Comparison of ENCODE assay signal across 9 cellular contexts in the genomic region with DNA sequence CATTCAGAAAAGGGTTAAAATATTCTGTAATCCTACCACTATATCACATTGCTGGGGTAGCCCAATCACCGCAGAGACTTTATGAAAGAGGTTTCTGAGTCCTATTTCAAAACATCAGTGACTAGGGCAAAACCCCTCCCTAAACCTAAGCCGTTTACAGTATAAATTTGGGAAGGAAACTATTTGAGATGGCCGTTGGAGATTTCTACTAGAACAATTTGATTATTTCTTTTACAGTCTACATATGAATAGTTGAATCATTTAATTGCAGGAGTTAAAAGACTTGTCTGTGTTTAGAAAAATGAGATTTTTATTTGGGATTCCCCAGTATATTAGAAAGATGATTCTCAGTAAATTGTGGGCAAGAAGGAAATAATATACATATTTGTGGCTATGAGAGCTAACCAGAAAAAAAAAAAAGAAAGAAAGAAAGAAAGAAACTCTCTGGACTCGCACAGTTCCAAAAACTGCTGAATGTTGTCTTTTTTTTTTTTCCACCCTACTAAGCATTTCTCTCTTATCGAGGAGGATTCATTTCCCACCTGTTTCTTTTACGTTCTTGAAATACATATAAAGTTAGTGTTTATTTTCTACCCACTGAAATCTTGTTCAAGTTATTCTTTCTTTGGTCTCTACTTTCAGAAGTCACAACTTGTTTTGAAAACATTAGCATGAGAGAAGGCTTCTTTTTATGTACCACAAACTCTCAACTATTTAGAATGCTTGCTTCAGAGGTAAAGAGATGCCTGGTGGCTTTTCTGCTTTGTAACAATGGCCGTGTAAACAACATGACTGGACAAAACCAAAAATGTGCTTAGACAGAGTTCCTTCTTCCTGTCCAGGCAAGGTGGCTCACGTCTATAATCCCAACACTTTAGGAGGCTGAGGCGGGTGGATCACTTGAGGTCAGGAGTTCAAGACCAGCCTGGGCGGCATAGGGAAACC.
A peak's percentile ranks its signal among the peaks of the same experiment; 100 is the strongest.
DNase-seq lines count a peak whose midpoint lies in the region; ATAC-seq and TF ChIP-seq lines count a peak whose summit lies in the region.
"Had no signal": no experiment of that assay in that cellular context is flagged by ENCODE, and none has a peak within 500 bp of the region (broad histone marks: within the 10 kb centered on the region; RNA-seq: fewer than 3 reads in every experiment).

No MANE protein-coding gene starts in this region.

- H3K27ac ChIP-seq in A673 (ENCODE audit: low read depth, low read length, poor library complexity, severe bottlenecking), result peak overlapping the region; percentile 9
- H3K27ac ChIP-seq in IMR-90 (ENCODE audit: insufficient read depth, low read length), result no peak overlapping the region
- peak overlapping the region; percentile 22 for H3K27ac ChIP-seq in mesenchymal stem cell (ENCODE audit: low read length, poor library complexity, severe bottlenecking)
- H3K27ac ChIP-seq in left ventricle myocardium inferior (replicated peaks), result no peak overlapping the region

- H3K4me2 ChIP-seq in IMR-90 (ENCODE audit: low read depth, low read length) (peak overlapping the region; percentile 78), mesenchymal stem cell (ENCODE audit: low read length, poor library complexity, severe bottlenecking) (no peak overlapping the region)

- H2BK20ac ChIP-seq in IMR-90 (ENCODE audit: low read depth, low read length), result no peak overlapping the region

- no TSS peak for BruUV-seq in A673 (replicated peaks; lab: Mats Ljungman, UMichigan)
- BruUV-seq in IMR-90 (replicated peaks; lab: Mats Ljungman, UMichigan), result no TSS peak

- H2AFZ ChIP-seq in IMR-90 (replicated peaks; ENCODE audit: low read length, poor library complexity) (no peak overlapping the region), mesenchymal stem cell (ENCODE audit: low read depth, low read length) (no peak overlapping the region)

- WGBS in IMR-90 (ENCODE audit: extremely low coverage in 2 of 2, insufficient read length in 1 of 2), 2 experiments, result 71% methylated on average over 1 of the region's 10 CpGs; no CpG with 5 or more reads in 1 of the 2 experiments
- WGBS in mesenchymal stem cell, result 81% methylated on average over 4 of the region's 10 CpGs

- no peak for TF ChIP-seq POLR2A in IMR-90 (IDR thresholded peaks at IDR 0.05; ENCODE audit: low read depth, low read length)

- H4K5ac ChIP-seq in IMR-90 (ENCODE audit: low read depth, low read length), result no peak overlapping the region

- no peaks in the 10 kb centered on the region for H3K9me1 ChIP-seq in IMR-90 (ENCODE audit: insufficient read depth, low read length)

- H2BK5ac ChIP-seq in IMR-90 (ENCODE audit: low read depth, low read length, poor library complexity, severe bottlenecking) (no peak overlapping the region), mesenchymal stem cell (ENCODE audit: low read depth, low read length, poor library complexity, severe bottlenecking) (no peak overlapping the region)

- no peak overlapping the region for H4K8ac ChIP-seq in IMR-90 (ENCODE audit: low read depth in 2 of 2, low read length in 2 of 2)
- H4K8ac ChIP-seq in mesenchymal stem cell (ENCODE audit: low read length), result no peak overlapping the region

- DNase-seq in A673 (ENCODE audit: low spot score) (no peak), IMR-90 (peak; percentile 44), astrocyte of the cerebellum (ENCODE audit: low read depth) (peak; percentile 57), mesenchymal stem cell (peak; percentile 36), HK-2 (ENCODE audit: unreplicated experiment) (no peak), left ventricle myocardium inferior (no peak)
- DNase-seq in stimulated activated CD4-positive, alpha-beta T cell treated with anti-CD3 and anti-CD28 coated beads, Interleukin-4, amount 100 ng/mL, for 4 hours, result no peak
- DNase-seq: NCI-H1694 treated with DMSO at 0.1 percent for 48 hours had no signal

- no peak overlapping the region for H3K4ac ChIP-seq in IMR-90 (ENCODE audit: low read depth, low read length)
- H3K4ac ChIP-seq in mesenchymal stem cell (ENCODE audit: low read depth in 1 of 2, low read length in 2 of 2), result no peak overlapping the region

- H3K79me1 ChIP-seq in IMR-90 (ENCODE audit: low read depth in 1 of 2, low read length in 2 of 2), result no peaks in the 10 kb centered on the region
- H3K79me1 ChIP-seq in mesenchymal stem cell (replicated peaks; ENCODE audit: low read length, poor library complexity, severe bottlenecking), result no peaks in the 10 kb centered on the region

- no peak for TF ChIP-seq RAD21 in IMR-90 (IDR thresholded peaks at IDR 0.05; ENCODE audit: low read length)

- H2AK5ac ChIP-seq in IMR-90 (ENCODE audit: low read depth, low read length) (no peak overlapping the region), mesenchymal stem cell (ENCODE audit: low read length, severe bottlenecking) (no peak overlapping the region)

- H3K27me3 ChIP-seq in A673 (replicated peaks; ENCODE audit: insufficient read depth, low read depth, low read length, poor library complexity), result no peaks in the 10 kb centered on the region
- peaks cover 20% of the 10 kb centered on the region for H3K27me3 ChIP-seq in IMR-90 (ENCODE audit: control insufficient read depth, insufficient read depth, low read length)
- no peaks in the 10 kb centered on the region for H3K27me3 ChIP-seq in mesenchymal stem cell (ENCODE audit: control insufficient read depth in 1 of 2, insufficient read depth in 1 of 2, low read length in 2 of 2)
- H3K27me3 ChIP-seq in left ventricle myocardium inferior (ENCODE audit: low read depth), result no peaks in the 10 kb centered on the region

- in situ Hi-C loops in IMR-90 (cut with MboI; ENCODE audit: low sequenced_read_pairs) (no loop called here), astrocyte of the cerebellum (cut with HindIII; ENCODE audit: low sequenced_read_pairs) (no loop called here)

- H3K9me3 ChIP-seq in A673 (ENCODE audit: low read depth, low read length, poor library complexity, severe bottlenecking) (no peaks in the 10 kb centered on the region), IMR-90 (ENCODE audit: control insufficient read depth, insufficient read depth, low read length) (no peaks in the 10 kb centered on the region), mesenchymal stem cell (ENCODE audit: control insufficient read depth, low read length) (no peaks in the 10 kb centered on the region), left ventricle myocardium inferior (replicated peaks) (no peaks in the 10 kb centered on the region)

- H2BK15ac ChIP-seq in IMR-90 (ENCODE audit: low read depth, low read length) (no peak overlapping the region), mesenchymal stem cell (ENCODE audit: low read depth, poor library complexity, severe bottlenecking) (no peak overlapping the region)

- dilution Hi-C loops in IMR-90 (cut with HindIII; ENCODE audit: low sequenced_read_pairs, unreplicated experiment), result no loop called here

- no peaks in the 10 kb centered on the region for H3K36me3 ChIP-seq in A673 (ENCODE audit: insufficient read depth, low read length, poor library complexity, severe bottlenecking)
- H3K36me3 ChIP-seq in IMR-90 (ENCODE audit: control insufficient read depth, insufficient read depth, low read length), result no peaks in the 10 kb centered on the region
- H3K36me3 ChIP-seq in mesenchymal stem cell (ENCODE audit: control insufficient read depth in 1 of 2, insufficient read depth in 2 of 2, low read depth in 1 of 2, low read length in 2 of 2), result no peaks in the 10 kb centered on the region
- no peaks in the 10 kb centered on the region for H3K36me3 ChIP-seq in left ventricle myocardium inferior

- CTCF ChIA-PET in A673 (lab: Charles Lee) (no interaction called here), IMR-90 (lab: Yijun Ruan, JAX) (no interaction called here)

- H3K14ac ChIP-seq in IMR-90 (replicated peaks; ENCODE audit: low read depth, low read length), result no peak overlapping the region
- no peak overlapping the region for H3K14ac ChIP-seq in mesenchymal stem cell (ENCODE audit: low read length in 2 of 2)

- no peak overlapping the region for H2AK9ac ChIP-seq in IMR-90 (replicated peaks; ENCODE audit: low read depth, low read length, poor library complexity)

- H3K23ac ChIP-seq in IMR-90 (ENCODE audit: low read depth, low read length) (no peak overlapping the region), mesenchymal stem cell (ENCODE audit: low read length in 2 of 2) (no peak overlapping the region)

- TF ChIP-seq CTCF in A673 (conservative IDR thresholded peaks at IDR 0.05; ENCODE audit: low read depth, low read length) (no peak), IMR-90 (conservative IDR thresholded peaks at IDR 0.05; ENCODE audit: low read depth, low read length) (no peak), astrocyte of the cerebellum (IDR thresholded peaks at IDR 0.05; ENCODE audit: low read depth, low read length, missing control alignments) (no peak), left ventricle myocardium inferior (IDR thresholded peaks at IDR 0.05; ENCODE audit: borderline replicate concordance) (no peak)

- H3K4me1 ChIP-seq in A673 (ENCODE audit: insufficient read depth, low read length, poor library complexity, severe bottlenecking) (peaks cover 14% of the 10 kb centered on the region), IMR-90 (ENCODE audit: control insufficient read depth, insufficient read depth, low read length) (peaks cover 5% of the 10 kb centered on the region), mesenchymal stem cell (ENCODE audit: control insufficient read depth, insufficient read depth, low read depth, low read length) (peaks cover 3% of the 10 kb centered on the region), left ventricle myocardium inferior (no peaks in the 10 kb centered on the region)

- no peak overlapping the region for H2BK120ac ChIP-seq in IMR-90 (ENCODE audit: low read depth, low read length)
- H2BK120ac ChIP-seq in mesenchymal stem cell (ENCODE audit: low read depth, low read length), result no peak overlapping the region

- no peak overlapping the region for H4K91ac ChIP-seq in IMR-90 (ENCODE audit: insufficient read depth, low read depth, low read length)
- H4K91ac ChIP-seq in mesenchymal stem cell (ENCODE audit: low read length), result no peak overlapping the region

- H3K4me3 ChIP-seq in A673 (ENCODE audit: low read depth, low read length, poor library complexity, severe bottlenecking) (no peak overlapping the region), IMR-90 (ENCODE audit: insufficient read depth, low read depth, low read length) (no peak overlapping the region), astrocyte of the cerebellum (ENCODE audit: low read depth, low read length) (no peak overlapping the region), mesenchymal stem cell (ENCODE audit: insufficient read depth in 1 of 2, low read depth in 1 of 2, low read length in 2 of 2) (peak overlapping the region in 1 of 2 experiments; percentile 39), left ventricle myocardium inferior (no peak overlapping the region)

- H3K18ac ChIP-seq in IMR-90 (ENCODE audit: low read depth, low read length) (no peak overlapping the region; the same call in 1 of the 2 replicates), mesenchymal stem cell (ENCODE audit: low read depth in 1 of 2, low read length in 2 of 2) (no peak overlapping the region)

- ATAC-seq in IMR-90 (ENCODE audit: low read depth) (peak; percentile 93), HG03354 (IDR thresholded peaks at IDR 0.05; ENCODE audit: poor library complexity, severe bottlenecking, unreplicated experiment) (no peak)

- H3K9ac ChIP-seq in IMR-90 (ENCODE audit: low read depth, low read length), result no peak overlapping the region
- peak overlapping the region; percentile 78 for H3K9ac ChIP-seq in mesenchymal stem cell (ENCODE audit: low read length)

- POLR2A ChIA-PET in A673 (lab: Charles Lee; ENCODE audit: low non-redundant PET) (no interaction called here), IMR-90 (lab: Charles Lee; ENCODE audit: unreplicated experiment) (no interaction called here)

- intact Hi-C loops in A673 (cut with micrococcal nuclease; ENCODE audit: unreplicated experiment) (no loop called here), IMR-90 (cut with micrococcal nuclease) (loop anchor here (5.0 kb wide), 1 partner anchor 69 kb away; no protein-coding TSS in a partner anchor), left ventricle myocardium inferior (cut with micrococcal nuclease) (no loop called here)

- no peaks in the 10 kb centered on the region for H4K20me1 ChIP-seq in IMR-90 (ENCODE audit: insufficient read depth, low read length)

- H2BK12ac ChIP-seq in mesenchymal stem cell (ENCODE audit: low read length in 2 of 2), result no peak overlapping the region

- H3K56ac ChIP-seq in IMR-90 (ENCODE audit: extremely low read depth, insufficient read depth, low read length), result no peak overlapping the region

Comparison
In these comparisons a context has a peak if more than half of its experiments do, and no peak if none do; other contexts are left out.
1. DNase-seq: peak in IMR-90 (single experiment), astrocyte of the cerebellum (single experiment) and mesenchymal stem cell (single experiment); none in A673 (single experiment), stimulated activated CD4-positive, alpha-beta T cell treated with anti-CD3 and anti-CD28 coated beads, Interleukin-4, amount 100 ng/mL, for 4 hours (0 of 2), HK-2 (single experiment) and left ventricle myocardium inferior (single experiment).
2. H3K27ac ChIP-seq: peak in A673 (single experiment) and mesenchymal stem cell (single experiment); none in IMR-90 (single experiment) and left ventricle myocardium inferior (single experiment).